In the genomic region with DNA sequence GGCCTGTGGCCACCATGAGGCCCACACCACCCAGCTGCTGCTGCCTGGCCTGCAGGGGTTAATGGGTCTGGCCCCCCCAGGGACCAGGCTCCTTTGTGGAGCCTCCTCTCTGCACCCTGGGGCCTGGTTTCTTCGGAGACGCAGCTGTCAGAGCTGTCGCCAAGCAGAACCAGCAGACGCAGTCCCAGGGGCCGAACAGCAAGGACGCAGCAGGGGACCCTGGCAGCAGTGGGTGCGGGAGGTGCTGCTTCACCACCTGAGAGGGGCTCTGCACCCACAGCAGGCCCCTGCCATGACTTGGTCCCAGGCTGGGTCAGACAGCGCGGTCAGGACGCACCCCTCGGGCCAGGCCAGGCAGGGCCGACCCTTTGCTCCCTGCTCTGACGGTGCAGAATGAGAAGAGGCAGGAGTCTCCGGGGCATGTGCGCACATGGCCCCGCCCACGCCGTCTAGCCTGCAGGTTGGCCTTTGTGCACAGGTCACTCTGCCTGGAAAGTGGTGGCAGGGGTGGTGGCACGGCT, we compare ENCODE assay signal across 1 cellular context.
TF ChIP-seq lines count a peak whose summit lies in the region.

No MANE protein-coding gene starts in this region.

TF ChIP-seq in WTC11, 78 proteins besides CTCF, POLR2A, EP300 and RAD21 (continued from another document):
- TF ChIP-seq, protein P1, sequence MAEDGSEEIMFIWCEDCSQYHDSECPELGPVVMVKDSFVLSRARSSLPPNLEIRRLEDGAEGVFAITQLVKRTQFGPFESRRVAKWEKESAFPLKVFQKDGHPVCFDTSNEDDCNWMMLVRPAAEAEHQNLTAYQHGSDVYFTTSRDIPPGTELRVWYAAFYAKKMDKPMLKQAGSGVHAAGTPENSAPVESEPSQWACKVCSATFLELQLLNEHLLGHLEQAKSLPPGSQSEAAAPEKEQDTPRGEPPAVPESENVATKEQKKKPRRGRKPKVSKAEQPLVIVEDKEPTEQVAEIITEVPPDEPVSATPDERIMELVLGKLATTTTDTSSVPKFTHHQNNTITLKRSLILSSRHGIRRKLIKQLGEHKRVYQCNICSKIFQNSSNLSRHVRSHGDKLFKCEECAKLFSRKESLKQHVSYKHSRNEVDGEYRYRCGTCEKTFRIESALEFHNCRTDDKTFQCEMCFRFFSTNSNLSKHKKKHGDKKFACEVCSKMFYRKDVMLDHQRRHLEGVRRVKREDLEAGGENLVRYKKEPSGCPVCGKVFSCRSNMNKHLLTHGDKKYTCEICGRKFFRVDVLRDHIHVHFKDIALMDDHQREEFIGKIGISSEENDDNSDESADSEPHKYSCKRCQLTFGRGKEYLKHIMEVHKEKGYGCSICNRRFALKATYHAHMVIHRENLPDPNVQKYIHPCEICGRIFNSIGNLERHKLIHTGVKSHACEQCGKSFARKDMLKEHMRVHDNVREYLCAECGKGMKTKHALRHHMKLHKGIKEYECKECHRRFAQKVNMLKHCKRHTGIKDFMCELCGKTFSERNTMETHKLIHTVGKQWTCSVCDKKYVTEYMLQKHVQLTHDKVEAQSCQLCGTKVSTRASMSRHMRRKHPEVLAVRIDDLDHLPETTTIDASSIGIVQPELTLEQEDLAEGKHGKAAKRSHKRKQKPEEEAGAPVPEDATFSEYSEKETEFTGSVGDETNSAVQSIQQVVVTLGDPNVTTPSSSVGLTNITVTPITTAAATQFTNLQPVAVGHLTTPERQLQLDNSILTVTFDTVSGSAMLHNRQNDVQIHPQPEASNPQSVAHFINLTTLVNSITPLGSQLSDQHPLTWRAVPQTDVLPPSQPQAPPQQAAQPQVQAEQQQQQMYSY (CRISPR knock-in tag; IDR thresholded peaks at IDR 0.05): no peak
- TF ChIP-seq ZNF671 (CRISPR knock-in tag; IDR thresholded peaks at IDR 0.05): no peak
- TF ChIP-seq, protein P2, sequence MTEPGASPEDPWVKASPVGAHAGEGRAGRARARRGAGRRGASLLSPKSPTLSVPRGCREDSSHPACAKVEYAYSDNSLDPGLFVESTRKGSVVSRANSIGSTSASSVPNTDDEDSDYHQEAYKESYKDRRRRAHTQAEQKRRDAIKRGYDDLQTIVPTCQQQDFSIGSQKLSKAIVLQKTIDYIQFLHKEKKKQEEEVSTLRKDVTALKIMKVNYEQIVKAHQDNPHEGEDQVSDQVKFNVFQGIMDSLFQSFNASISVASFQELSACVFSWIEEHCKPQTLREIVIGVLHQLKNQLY (CRISPR knock-in tag; IDR thresholded peaks at IDR 0.05): no peak
- no peak for TF ChIP-seq ZNF263 (CRISPR knock-in tag; IDR thresholded peaks at IDR 0.05; ENCODE audit: low read depth)
- no peak for TF ChIP-seq NR1H2 (CRISPR knock-in tag; IDR thresholded peaks at IDR 0.05)
- TF ChIP-seq, protein P3, sequence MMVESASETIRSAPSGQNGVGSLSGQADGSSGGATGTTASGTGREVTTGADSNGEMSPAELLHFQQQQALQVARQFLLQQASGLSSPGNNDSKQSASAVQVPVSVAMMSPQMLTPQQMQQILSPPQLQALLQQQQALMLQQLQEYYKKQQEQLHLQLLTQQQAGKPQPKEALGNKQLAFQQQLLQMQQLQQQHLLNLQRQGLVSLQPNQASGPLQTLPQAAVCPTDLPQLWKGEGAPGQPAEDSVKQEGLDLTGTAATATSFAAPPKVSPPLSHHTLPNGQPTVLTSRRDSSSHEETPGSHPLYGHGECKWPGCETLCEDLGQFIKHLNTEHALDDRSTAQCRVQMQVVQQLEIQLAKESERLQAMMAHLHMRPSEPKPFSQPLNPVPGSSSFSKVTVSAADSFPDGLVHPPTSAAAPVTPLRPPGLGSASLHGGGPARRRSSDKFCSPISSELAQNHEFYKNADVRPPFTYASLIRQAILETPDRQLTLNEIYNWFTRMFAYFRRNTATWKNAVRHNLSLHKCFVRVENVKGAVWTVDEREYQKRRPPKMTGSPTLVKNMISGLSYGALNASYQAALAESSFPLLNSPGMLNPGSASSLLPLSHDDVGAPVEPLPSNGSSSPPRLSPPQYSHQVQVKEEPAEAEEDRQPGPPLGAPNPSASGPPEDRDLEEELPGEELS (CRISPR knock-in tag; IDR thresholded peaks at IDR 0.05): no peak
- no peak for TF ChIP-seq CBFB (CRISPR knock-in tag; IDR thresholded peaks at IDR 0.05; ENCODE audit: low read depth)
- no peak for TF ChIP-seq NR2C2 (CRISPR knock-in tag; IDR thresholded peaks at IDR 0.05)
- TF ChIP-seq SMAD3 (CRISPR knock-in tag; IDR thresholded peaks at IDR 0.05; ENCODE audit: borderline replicate concordance): no peak
- TF ChIP-seq GABPB1 (CRISPR knock-in tag; IDR thresholded peaks at IDR 0.05): no peak
- TF ChIP-seq ZNF232 (CRISPR knock-in tag; IDR thresholded peaks at IDR 0.05): no peak
